ENCODE assay signal across 23 cellular contexts in genomic region chr7:45650404-45651055, GRCh38.
"Had no signal": no experiment of that assay in that cellular context is flagged by ENCODE, and none has a peak within 500 bp of the region (broad histone marks: within the 10 kb centered on the region; RNA-seq: fewer than 3 reads in every experiment).

No MANE protein-coding gene starts in this region.

- H3K4me3 Mint-ChIP-seq: activated naive CD8-positive, alpha-beta T cell; activated T-helper 1 cell treated with anti-CD3 and anti-CD28 coated beads, Interleukin-12 subunit alpha, Interleukin-12 subunit beta, Interleukin-2, Interleukin-4 antibody, amounts not matched to agents 30 ng/mL and 10 ng/mL and 1 ng/mL, durations not matched to agents 14 hours and 24 hours and 36 hours; endodermal cell; mesothelial cell of epicardium; natural killer cell had no signal

- H3K4me1 Mint-ChIP-seq: endodermal cell, natural killer cell had no signal

- H3K36me3 Mint-ChIP-seq: activated naive CD8-positive, alpha-beta T cell; mesothelial cell of epicardium; natural killer cell had no signal

- ATAC-seq: natural killer cell; right cardiac atrium; SK-N-SH treated with all-trans-retinoic acid at 6 μM for 48 hours; stimulated activated naive CD8-positive, alpha-beta T cell treated with anti-CD3 and anti-CD28 coated beads, Interleukin-15, Interleukin-2, amounts not matched to agents 100 U/mL and 50 U/mL, for 24 hours; upper lobe of right lung had no signal

- H3K27ac Mint-ChIP-seq: activated naive CD8-positive, alpha-beta T cell; activated T-helper 1 cell treated with anti-CD3 and anti-CD28 coated beads, Interleukin-12 subunit alpha, Interleukin-12 subunit beta, Interleukin-2, Interleukin-4 antibody, amounts not matched to agents 30 ng/mL and 10 ng/mL and 1 ng/mL, durations not matched to agents 14 hours and 24 hours and 36 hours; endodermal cell; mesothelial cell of epicardium; natural killer cell had no signal

- H3K27me3 Mint-ChIP-seq: activated naive CD8-positive, alpha-beta T cell had no signal

- H3K27ac ChIP-seq: breast epithelium, coronary artery, epithelial cell of prostate, ovary, prostate gland, thyroid gland, upper lobe of right lung, WERI-Rb-1 had no signal

- H3K9me3 ChIP-seq: breast epithelium, ovary, prostate gland, thyroid gland, upper lobe of right lung had no signal

- H3K9me3 Mint-ChIP-seq: activated T-helper 1 cell treated with anti-CD3 and anti-CD28 coated beads, Interleukin-12 subunit alpha, Interleukin-12 subunit beta, Interleukin-2, Interleukin-4 antibody, amounts not matched to agents 30 ng/mL and 10 ng/mL and 1 ng/mL, durations not matched to agents 14 hours and 24 hours and 36 hours; endodermal cell; mesothelial cell of epicardium; natural killer cell had no signal

- H3K4me1 ChIP-seq: breast epithelium, prostate gland, upper lobe of right lung had no signal

- H3K27me3 ChIP-seq: breast epithelium, ovary, thyroid gland, upper lobe of right lung had no signal

- DNase-seq: activated CD4-positive, alpha-beta T cell treated with anti-CD3 and anti-CD28 coated beads, Interleukin-2, amount 50 U/mL, for 48 hours; activated CD4-positive, CD25-positive, alpha-beta regulatory T cell treated with anti-CD3 and anti-CD28 coated beads, Interleukin-2, amount 50 U/mL, for 72 hours; activated gamma-delta T cell; amniotic stem cell; cerebellar nuclear complex; endodermal cell; natural killer cell; ovary; right cardiac atrium; stimulated activated CD4-positive, alpha-beta T cell treated with anti-CD3 and anti-CD28 coated beads, Interleukin-4, amount 100 ng/mL, for 4 hours; stimulated activated naive CD8-positive, alpha-beta T cell treated with anti-CD3 and anti-CD28 coated beads, Interleukin-15, Interleukin-2, amounts not matched to agents 100 U/mL and 50 U/mL, for 24 hours; substantia nigra; thyroid gland; upper lobe of right lung; WERI-Rb-1 had no signal

- H3K36me3 ChIP-seq: breast epithelium, ovary, prostate gland, thyroid gland, upper lobe of right lung, WERI-Rb-1 had no signal

- H3K4me3 ChIP-seq: breast epithelium, coronary artery, ovary, prostate gland, thyroid gland, upper lobe of right lung had no signal
